Comparison of ENCODE assay signal across 10 cellular contexts in genomic region chr16:70691223-70692129, GRCh38. TPM values are rescaled to one million over a fixed set of nuclear protein-coding genes. Genes with fewer than 3 reads are reported as not detected.
DNase-seq lines count a peak whose midpoint lies in the region; ATAC-seq, FAIRE-seq and TF ChIP-seq lines count a peak whose summit lies in the region.
"Had no signal": no experiment of that assay in that cellular context is flagged by ENCODE, and none has a peak within 500 bp of the region (broad histone marks: within the 10 kb centered on the region; RNA-seq: fewer than 3 reads in every experiment).

No MANE protein-coding gene starts in this region.

- no peak overlapping the region for H3K4me3 ChIP-seq in right atrium auricular region
- H3K4me3 ChIP-seq in retinal pigment epithelial cell (ENCODE audit: low read length), result no peak overlapping the region

- no peak for TF ChIP-seq CTCF in right atrium auricular region (IDR thresholded peaks at IDR 0.05)
- no peak for TF ChIP-seq CTCF in retinal pigment epithelial cell (conservative IDR thresholded peaks at IDR 0.05; ENCODE audit: low read depth, low read length)

- no peak for ATAC-seq in GM19395 (IDR thresholded peaks at IDR 0.05; ENCODE audit: unreplicated experiment)
- no peak for ATAC-seq in GM21723 (IDR thresholded peaks at IDR 0.05; ENCODE audit: unreplicated experiment)
- no peak for ATAC-seq in HG02852 (IDR thresholded peaks at IDR 0.05; ENCODE audit: unreplicated experiment)
- ATAC-seq: activated T-cell treated with anti-CD3 and anti-CD28 coated beads, Interleukin-2, amount 50 U/mL, for 4 hours had no signal

- no peaks in the 10 kb centered on the region for H3K27me3 ChIP-seq in right atrium auricular region

- peak overlapping the region; percentile 85 to 93 for H3K27ac ChIP-seq in right atrium auricular region

- H3K9me3 ChIP-seq in right atrium auricular region, result no peaks in the 10 kb centered on the region

- H3K4me1 ChIP-seq in right atrium auricular region, result peaks cover 0 to 100% of the 10 kb centered on the region in 2 donors

- DNase-seq in GM03348 (ENCODE audit: low spot score), result peak; percentile 89
- peak in 52 of 56 donors; percentile 16 to 94 (median 80) for DNase-seq in amygdala (lab: John Stamatoyannopoulos, UW)
- DNase-seq in right atrium auricular region (ENCODE audit: low spot score), result peak; percentile 93
- DNase-seq in retinal pigment epithelial cell (ENCODE audit: low read depth), result peak; percentile 94
- no peak for DNase-seq in HTR-8/SVneo (ENCODE audit: insufficient read length, low spot score)
- DNase-seq: activated T-cell treated with anti-CD3 and anti-CD28 coated beads, Interleukin-2, amount 50 U/mL, for 4 hours had no signal

- FAIRE-seq in HTR-8/SVneo (lab: Jason Lieb, UNC), result no peak
- FAIRE-seq: GM18507 had no signal

- H3K36me3 ChIP-seq in right atrium auricular region, result no peaks in the 10 kb centered on the region

RNA-seq across cellular contexts. Expression of gene MTSS2, which starts 5.6 kb away (rescaled TPM):
- 10 to 100 TPM; 35.3 to 44.7 TPM for total RNA-seq in right atrium auricular region

RNA-seq across cellular contexts. Expression of gene IL34, which starts 45.1 kb away (rescaled TPM):
- 1 to 10 TPM in 1 of 2 donors, under 1 TPM in 1; 0.39 to 2.2 TPM for total RNA-seq in right atrium auricular region
